ENCODE assay signal across 17 cellular contexts in the genomic region with DNA sequence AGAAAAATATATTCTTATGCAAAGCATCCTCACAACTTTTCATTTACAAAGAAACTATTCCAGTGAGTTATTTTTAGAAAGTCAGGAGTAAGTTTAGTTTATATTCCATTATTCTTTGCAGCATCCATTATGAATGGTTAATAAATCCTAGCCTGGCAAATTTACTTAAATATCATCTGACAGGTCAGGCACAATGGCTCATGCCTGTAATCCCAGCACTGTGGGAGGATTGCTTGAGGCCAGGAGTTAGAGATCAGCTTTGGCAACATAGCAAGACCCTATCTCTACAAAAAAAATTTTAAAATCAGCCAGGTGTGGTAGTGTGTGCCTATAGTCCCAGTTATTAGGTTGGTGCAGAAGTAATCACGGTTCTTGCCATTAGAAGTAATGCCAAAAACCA. TPM values are rescaled to one million over a fixed set of nuclear protein-coding genes. Genes with fewer than 3 reads are reported as not detected.
DNase-seq lines count a peak whose midpoint lies in the region; ATAC-seq and TF ChIP-seq lines count a peak whose summit lies in the region.
"Had no signal": no experiment of that assay in that cellular context is flagged by ENCODE, and none has a peak within 500 bp of the region (broad histone marks: within the 10 kb centered on the region; RNA-seq: fewer than 3 reads in every experiment).

No MANE protein-coding gene starts in this region.

- no peak overlapping the region for H3K4me3 ChIP-seq in CD4-positive, alpha-beta memory T cell (ENCODE audit: low read length in 2 of 2)
- H3K4me3 ChIP-seq in psoas muscle: no peak overlapping the region
- H3K4me3 ChIP-seq: BLaER1 treated with 17β-estradiol and CSF1 and Interleukin-3, amounts not matched to agents 10 nM and 100 nM had no signal

- peak overlapping the region; percentile 30 for H3K27ac Mint-ChIP-seq in activated naive CD4-positive, alpha-beta T cell treated with anti-CD3 and anti-CD28 coated beads, Interleukin-2, amount 50 U/mL, for 24 hours
- peak overlapping the region in 5 of 7 donors; percentile 43 to 68 (median 57) for H3K27ac Mint-ChIP-seq in CD4-positive, alpha-beta memory T cell
- H3K27ac Mint-ChIP-seq: H9, HFFc6 had no signal

- POLR2A ChIA-PET in CD4-positive, alpha-beta memory T cell (lab: Charles Lee; ENCODE audit: partially characterized antibody): interaction anchor here (0.7 kb wide), 1 partner anchor 15 kb away, joined by 4 read pairs; no protein-coding TSS in a partner anchor

- no peak for TF ChIP-seq CTCF in psoas muscle (IDR thresholded peaks at IDR 0.05)

- no peaks in the 10 kb centered on the region for H3K9me3 ChIP-seq in CD4-positive, alpha-beta memory T cell (ENCODE audit: control insufficient read depth in 1 of 2, low read length in 2 of 2)
- no peaks in the 10 kb centered on the region for H3K9me3 ChIP-seq in psoas muscle
- H3K9me3 ChIP-seq: BLaER1 treated with 17β-estradiol and CSF1 and Interleukin-3, amounts not matched to agents 10 nM and 100 nM; Caco-2 had no signal

- H3K27me3 ChIP-seq in CD4-positive, alpha-beta memory T cell (ENCODE audit: insufficient read depth, low read length): no peaks in the 10 kb centered on the region
- H3K27me3 ChIP-seq in psoas muscle (ENCODE audit: insufficient read depth in 3 of 3, low read length in 2 of 3): no peaks in the 10 kb centered on the region
- H3K27me3 ChIP-seq: BLaER1 treated with 17β-estradiol and CSF1 and Interleukin-3, amounts not matched to agents 10 nM and 100 nM had no signal

- H3K9me3 Mint-ChIP-seq in activated naive CD4-positive, alpha-beta T cell treated with anti-CD3 and anti-CD28 coated beads, Interleukin-2, amount 50 U/mL, for 24 hours: no peaks in the 10 kb centered on the region
- no peaks in the 10 kb centered on the region for H3K9me3 Mint-ChIP-seq in CD4-positive, alpha-beta memory T cell
- H3K9me3 Mint-ChIP-seq: CD8-positive, alpha-beta memory T cell; H9; HFFc6 had no signal

- peaks cover 24% of the 10 kb centered on the region for H3K4me1 ChIP-seq in CD4-positive, alpha-beta memory T cell (ENCODE audit: insufficient read depth, low read length)
- peaks cover 24% of the 10 kb centered on the region for H3K4me1 ChIP-seq in psoas muscle

- CTCF ChIA-PET in CD4-positive, alpha-beta memory T cell (lab: Charles Lee; ENCODE audit: partially characterized antibody): interaction anchor here (2.0 kb wide), 1 partner anchor 130 kb away, joined by 4 read pairs; no protein-coding TSS in a partner anchor

- DNase-seq in activated naive CD4-positive, alpha-beta T cell treated with anti-CD3 and anti-CD28 coated beads, Interleukin-2, amount 50 U/mL, for 16 hours: no peak
- no peak for DNase-seq in CD4-positive, alpha-beta memory T cell
- DNase-seq in psoas muscle (no peak), KG1 (lab: John Stamatoyannopoulos, UW) (no peak), cardiac septum (ENCODE audit: low spot score) (no peak)
- DNase-seq in stimulated activated CD4-positive, alpha-beta T cell treated with anti-CD3 and anti-CD28 coated beads, Interleukin-2, amount 100 ng/mL, for 48 hours: no peak
- DNase-seq: ACHN; Caco-2; CD8-positive, alpha-beta memory T cell; DND-41; GDM1; GOT3; H9; HFFc6 had no signal

- H3K36me3 ChIP-seq in CD4-positive, alpha-beta memory T cell (ENCODE audit: insufficient read depth, low read length): peaks cover 21% of the 10 kb centered on the region
- peaks cover 4 to 32% of the 10 kb centered on the region in 2 donors for H3K36me3 ChIP-seq in psoas muscle (ENCODE audit: insufficient read depth in 1 of 2, low read depth in 1 of 2)

- intact Hi-C loops in CD4-positive, alpha-beta memory T cell (cut with micrococcal nuclease): no loop called here
- intact Hi-C loops in psoas muscle (cut with DNase I): no loop called here
- intact Hi-C loops in cardiac septum (cut with DNase I): no loop called here

- no peak overlapping the region for H3K27ac ChIP-seq in CD4-positive, alpha-beta memory T cell (ENCODE audit: low read depth, low read length)
- H3K27ac ChIP-seq in psoas muscle: peak overlapping the region; percentile 20
- H3K27ac ChIP-seq: BLaER1 treated with 17β-estradiol and CSF1 and Interleukin-3, amounts not matched to agents 10 nM and 100 nM had no signal

- H3K4me1 Mint-ChIP-seq in activated naive CD4-positive, alpha-beta T cell treated with anti-CD3 and anti-CD28 coated beads, Interleukin-2, amount 50 U/mL, for 24 hours: peaks cover 27% of the 10 kb centered on the region
- peaks cover 15 to 39% (median 27%) of the 10 kb centered on the region in 4 donors for H3K4me1 Mint-ChIP-seq in CD4-positive, alpha-beta memory T cell

- peak; percentile 50; the same call in 2 of the 3 replicates for ATAC-seq in SK-N-SH treated with all-trans-retinoic acid at 6 μM for 48 hours
- no peak for ATAC-seq in psoas muscle

- no peaks in the 10 kb centered on the region for H3K27me3 Mint-ChIP-seq in activated naive CD4-positive, alpha-beta T cell treated with anti-CD3 and anti-CD28 coated beads, Interleukin-2, amount 50 U/mL, for 24 hours
- H3K27me3 Mint-ChIP-seq in CD4-positive, alpha-beta memory T cell: no peaks in the 10 kb centered on the region
- H3K27me3 Mint-ChIP-seq: CD8-positive, alpha-beta memory T cell had no signal

- 90 to 93% (median 90%) methylated on average over 1 of the region's 1 CpG for WGBS in psoas muscle, 3 donors

- H3K4me3 Mint-ChIP-seq in activated naive CD4-positive, alpha-beta T cell treated with anti-CD3 and anti-CD28 coated beads, Interleukin-2, amount 50 U/mL, for 24 hours: no peak overlapping the region
- H3K4me3 Mint-ChIP-seq in CD4-positive, alpha-beta memory T cell: no peak overlapping the region
- H3K4me3 Mint-ChIP-seq: CD8-positive, alpha-beta memory T cell; H9; HFFc6 had no signal

- H3K36me3 Mint-ChIP-seq in activated naive CD4-positive, alpha-beta T cell treated with anti-CD3 and anti-CD28 coated beads, Interleukin-2, amount 50 U/mL, for 24 hours: peaks cover 2% of the 10 kb centered on the region
- H3K36me3 Mint-ChIP-seq in CD4-positive, alpha-beta memory T cell: peaks cover 15 to 52% of the 10 kb centered on the region in 2 donors

TF ChIP-seq in SK-N-SH treated with all-trans-retinoic acid at 6 μM for 48 hours, 23 proteins besides CTCF, POLR2A, EP300 and RAD21:
- no peak for TF ChIP-seq ESRRG (CRISPR knock-in tag; IDR thresholded peaks at IDR 0.05)
- TF ChIP-seq SNAI2 (CRISPR knock-in tag; IDR thresholded peaks at IDR 0.05): no peak
- no peak for TF ChIP-seq ZNF565 (CRISPR knock-in tag; conservative IDR thresholded peaks at IDR 0.05; ENCODE audit: low read depth)
- TF ChIP-seq, protein P1, sequence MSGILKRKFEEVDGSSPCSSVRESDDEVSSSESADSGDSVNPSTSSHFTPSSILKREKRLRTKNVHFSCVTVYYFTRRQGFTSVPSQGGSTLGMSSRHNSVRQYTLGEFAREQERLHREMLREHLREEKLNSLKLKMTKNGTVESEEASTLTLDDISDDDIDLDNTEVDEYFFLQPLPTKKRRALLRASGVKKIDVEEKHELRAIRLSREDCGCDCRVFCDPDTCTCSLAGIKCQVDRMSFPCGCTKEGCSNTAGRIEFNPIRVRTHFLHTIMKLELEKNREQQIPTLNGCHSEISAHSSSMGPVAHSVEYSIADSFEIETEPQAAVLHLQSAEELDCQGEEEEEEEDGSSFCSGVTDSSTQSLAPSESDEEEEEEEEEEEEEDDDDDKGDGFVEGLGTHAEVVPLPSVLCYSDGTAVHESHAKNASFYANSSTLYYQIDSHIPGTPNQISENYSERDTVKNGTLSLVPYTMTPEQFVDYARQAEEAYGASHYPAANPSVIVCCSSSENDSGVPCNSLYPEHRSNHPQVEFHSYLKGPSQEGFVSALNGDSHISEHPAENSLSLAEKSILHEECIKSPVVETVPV (CRISPR knock-in tag; IDR thresholded peaks at IDR 0.05): no peak

RNA-seq across cellular contexts. Expression of a gene that starts 12.9 kb away (rescaled TPM):
- under 1 TPM; 0.14 to 0.26 TPM for total RNA-seq in CD4-positive, alpha-beta memory T cell
- polyA plus RNA-seq in CD4-positive, alpha-beta memory T cell: under 1 TPM in 1 of 2 donors, not detected in 1; 0.64 TPM
- total RNA-seq in psoas muscle (not detected), cardiac septum (not detected)
- under 1 TPM; 0.03 to 0.08 (median 0.05) TPM for polyA plus RNA-seq in psoas muscle

RNA-seq across cellular contexts. Expression of a gene that starts 22.1 kb away (rescaled TPM):
- 10 to 100 TPM; 12.0 to 13.3 TPM for total RNA-seq in CD4-positive, alpha-beta memory T cell
- 10 to 100 TPM in 1 of 2 donors, 1 to 10 TPM in 1; 6.6 to 10.8 TPM for polyA plus RNA-seq in CD4-positive, alpha-beta memory T cell
- total RNA-seq in psoas muscle: 10 to 100 TPM; 28.0 to 65.0 (median 31.0) TPM
- 10 to 100 TPM; 13.0 to 31.7 (median 22.6) TPM for polyA plus RNA-seq in psoas muscle
- 46.7 TPM for total RNA-seq in cardiac septum

RNA-seq across cellular contexts. Expression of a gene that starts 41.3 kb away (rescaled TPM):
- total RNA-seq in CD4-positive, alpha-beta memory T cell: 100 to 1,000 TPM; 190 to 194 TPM
- 10 to 100 TPM; 14.4 to 21.1 TPM for polyA plus RNA-seq in CD4-positive, alpha-beta memory T cell
- 100 to 1,000 TPM in 1 of 4 donors, 10 to 100 TPM in 3; 25.6 to 217 (median 70.5) TPM for total RNA-seq in psoas muscle
- 10 to 100 TPM in 2 of 3 donors, 1 to 10 TPM in 1; 9.2 to 55.2 (median 36.4) TPM for polyA plus RNA-seq in psoas muscle
- total RNA-seq in cardiac septum: 42.4 TPM
